In genomic region chr1:87072904-87073303, GRCh38 we compare ENCODE assay signal across 1 cellular context.
TF ChIP-seq lines count a peak whose summit lies in the region.

No MANE protein-coding gene starts in this region.

TF ChIP-seq in GM23338, 12 proteins besides CTCF, POLR2A, EP300 and RAD21 (continued from another document):
- TF ChIP-seq ZNF114 (CRISPR knock-in tag; IDR thresholded peaks at IDR 0.05) (no peak), ZNF331 (CRISPR knock-in tag; IDR thresholded peaks at IDR 0.05; ENCODE audit: low read depth) (no peak), NANOG (IDR thresholded peaks at IDR 0.05; ENCODE audit: borderline replicate concordance) (no peak), REST (IDR thresholded peaks at IDR 0.05; ENCODE audit: unreplicated experiment) (no peak), JUNB (IDR thresholded peaks at IDR 0.05; ENCODE audit: unreplicated experiment) (no peak)
TF ChIP-seq in GM23338: peak in this region for 0.
